8 cellular contexts compared by ENCODE assay signal in genomic region chr4:2042207-2042946, GRCh38. TPM values are rescaled to one million over a fixed set of nuclear protein-coding genes. Genes with fewer than 3 reads are reported as not detected.
DNase-seq lines count a peak whose midpoint lies in the region; ATAC-seq and TF ChIP-seq lines count a peak whose summit lies in the region.

No MANE protein-coding gene starts in this region.

- peak overlapping the region; percentile 79 to 82 for H3K4me3 Mint-ChIP-seq in effector memory CD8-positive, alpha-beta T cell
- H3K4me3 Mint-ChIP-seq in type B pancreatic cell = peak overlapping the region; percentile 84

- peak; percentile 81 for DNase-seq in GM10266 (ENCODE audit: extremely low spot score)
- peak; percentile 56 for DNase-seq in activated CD4-positive, CD25-positive, alpha-beta regulatory T cell treated with anti-CD3 and anti-CD28 coated beads, Interleukin-2, amount 50 U/mL, for 72 hours
- peak; percentile 31 to 41 (median 34) for DNase-seq in effector memory CD8-positive, alpha-beta T cell
- peak; percentile 30 for DNase-seq in midbrain (lab: John Stamatoyannopoulos, UW)
- no peak for DNase-seq in type B pancreatic cell (ENCODE audit: extremely low spot score, unreplicated experiment)
- no peak for DNase-seq in GOT3 (lab: John Stamatoyannopoulos, UW)

- H3K27ac Mint-ChIP-seq in effector memory CD8-positive, alpha-beta T cell = no peak overlapping the region
- H3K27ac Mint-ChIP-seq in type B pancreatic cell = no peak overlapping the region

- H3K27me3 Mint-ChIP-seq in effector memory CD8-positive, alpha-beta T cell = peaks cover 24 to 31% of the 10 kb centered on the region in 2 donors
- H3K27me3 Mint-ChIP-seq in type B pancreatic cell = peaks cover 24% of the 10 kb centered on the region

- no peaks in the 10 kb centered on the region for H3K9me3 Mint-ChIP-seq in effector memory CD8-positive, alpha-beta T cell
- H3K9me3 Mint-ChIP-seq in type B pancreatic cell = no peaks in the 10 kb centered on the region

- peak; percentile 18 for TF ChIP-seq CTCF in GM10266 (IDR thresholded peaks at IDR 0.05; ENCODE audit: control insufficient read depth, insufficient read depth, low read depth, missing control alignments)
- TF ChIP-seq CTCF in type B pancreatic cell (conservative IDR thresholded peaks at IDR 0.05) = peak; percentile 25

- ATAC-seq in HG03045 (IDR thresholded peaks at IDR 0.05; ENCODE audit: unreplicated experiment) (peak; percentile 15), HG02870 (IDR thresholded peaks at IDR 0.05; ENCODE audit: unreplicated experiment) (no peak)
- peak; percentile 73 for ATAC-seq in effector memory CD8-positive, alpha-beta T cell (replicated peaks)

- H3K36me3 Mint-ChIP-seq in effector memory CD8-positive, alpha-beta T cell (ENCODE audit: insufficient read depth) = peaks cover 2% of the 10 kb centered on the region
- H3K36me3 Mint-ChIP-seq in type B pancreatic cell = no peaks in the 10 kb centered on the region

- peaks cover 0 to 9% of the 10 kb centered on the region in 2 donors for H3K4me1 Mint-ChIP-seq in effector memory CD8-positive, alpha-beta T cell (ENCODE audit: low read depth in 2 of 2)
- no peaks in the 10 kb centered on the region for H3K4me1 Mint-ChIP-seq in type B pancreatic cell (ENCODE audit: unreplicated experiment)

RNA-seq across cellular contexts. Expression of gene NAT8L, which starts 16.8 kb away (rescaled TPM):
- 9.6 and 14.9 TPM in 2 replicates for total RNA-seq in type B pancreatic cell (ENCODE audit: low replicate concordance)

RNA-seq across cellular contexts. Expression of gene NELFA, which starts 33.6 kb away (rescaled TPM):
- 42.2 and 44.8 TPM in 2 replicates for total RNA-seq in type B pancreatic cell (ENCODE audit: low replicate concordance)

Comparison
In these comparisons a context has a peak if more than half of its experiments do, and no peak if none do; other contexts are left out.
1. DNase-seq: peak in GM10266 (single experiment), activated CD4-positive, CD25-positive, alpha-beta regulatory T cell treated with anti-CD3 and anti-CD28 coated beads, Interleukin-2, amount 50 U/mL, for 72 hours (single experiment), effector memory CD8-positive, alpha-beta T cell (3 of 3) and midbrain (single experiment); none in type B pancreatic cell (single experiment) and GOT3 (single experiment).